In genomic region chr10:77939561-77940001, GRCh38 we compare ENCODE assay signal across 13 cellular contexts. TPM values are rescaled to one million over a fixed set of nuclear protein-coding genes. Genes with fewer than 3 reads are reported as not detected.
A peak's percentile ranks its signal among the peaks of the same experiment; 100 is the strongest.
DNase-seq lines count a peak whose midpoint lies in the region; ATAC-seq and TF ChIP-seq lines count a peak whose summit lies in the region.
"Had no signal": no experiment of that assay in that cellular context is flagged by ENCODE, and none has a peak within 500 bp of the region (broad histone marks: within the 10 kb centered on the region; RNA-seq: fewer than 3 reads in every experiment).

No MANE protein-coding gene starts in this region.

- no peaks in the 10 kb centered on the region for H3K27me3 ChIP-seq in ovary

- 5 to 18% (median 11%) methylated on average over 3 of the region's 3 CpGs for WGBS in ovary, 3 donors

- no peak for ATAC-seq in HG02973 (IDR thresholded peaks at IDR 0.05; ENCODE audit: unreplicated experiment)
- ATAC-seq in HG03135 (IDR thresholded peaks at IDR 0.05; ENCODE audit: unreplicated experiment): no peak

- no peaks in the 10 kb centered on the region for H3K36me3 ChIP-seq in ovary

- H3K9me3 ChIP-seq in ovary: no peaks in the 10 kb centered on the region

- TF ChIP-seq EP300 in ovary (IDR thresholded peaks at IDR 0.05): no peak

- intact Hi-C loops in ovary (cut with DNase I): no loop called here

- H3K27ac ChIP-seq in ovary: peak overlapping the region in 1 of 2 donors; percentile 36

- H3K4me3 ChIP-seq in fibroblast of mammary gland (ENCODE audit: control insufficient read depth, low read depth, low read length): no peak overlapping the region
- H3K4me3 ChIP-seq in ovary: no peak overlapping the region

- peaks cover 15% of the 10 kb centered on the region for H3K4me1 ChIP-seq in ovary (ENCODE audit: insufficient read depth)

- DNase-seq in AG20443 (ENCODE audit: low spot score): peak; percentile 47
- DNase-seq in NCI-H69 (lab: John Stamatoyannopoulos, UW): peak; percentile 93
- peak; percentile 77 for DNase-seq in fibroblast of mammary gland (ENCODE audit: low read depth)
- peak; percentile 79 to 86 (median 80) for DNase-seq in ovary
- no peak for DNase-seq in putamen (ENCODE audit: low spot score)
- DNase-seq in effector CD4-positive, alpha-beta T cell: no peak
- DNase-seq: caudate nucleus; CD4-positive, alpha-beta memory T cell; foreskin melanocyte; NCI-H446 treated with DMSO at 0.1 percent for 48 hours; T-helper 1 cell had no signal

- TF ChIP-seq POLR2A in ovary (IDR thresholded peaks at IDR 0.05): no peak

- TF ChIP-seq CTCF in fibroblast of mammary gland (conservative IDR thresholded peaks at IDR 0.05; ENCODE audit: control insufficient read depth, insufficient read depth, low read depth, low read length) (no peak), ovary (IDR thresholded peaks at IDR 0.05) (no peak)

RNA-seq across cellular contexts. Expression of gene DLG5, which starts 13.0 kb away (rescaled TPM):
- total RNA-seq in ovary: 10 to 100 TPM; 30.5 to 71.9 (median 45.5) TPM
- 10 to 100 TPM; 29.1 to 36.4 TPM for polyA plus RNA-seq in ovary

Comparison
In these comparisons a context has a peak if more than half of its experiments do, and no peak if none do; other contexts are left out.
1. DNase-seq: peak in AG20443 (single experiment), NCI-H69 (single experiment), fibroblast of mammary gland (single experiment) and ovary (5 of 5); none in putamen (single experiment) and effector CD4-positive, alpha-beta T cell (single experiment).